ENCODE assay signal across 6 cellular contexts in genomic region chr18:26927822-26928221, GRCh38.
DNase-seq lines count a peak whose midpoint lies in the region; ATAC-seq and TF ChIP-seq lines count a peak whose summit lies in the region.
"Not testable (repeated sequence)": the region's sequence is repeated elsewhere in the genome, so short reads cannot be mapped to it uniquely, and the experiment has no call there.

No MANE protein-coding gene starts in this region.

- peak; percentile 17 for ATAC-seq in left lung

- peak; percentile 14 for DNase-seq in DMS153 treated with DMSO at 0.1 percent for 48 hours (lab: John Stamatoyannopoulos, UW; ENCODE audit: unreplicated experiment)
- peak; percentile 12 for DNase-seq in NCI-H510A treated with DMSO at 0.1 percent for 48 hours (lab: John Stamatoyannopoulos, UW)
- DNase-seq in endodermal cell = peak; percentile 65
- not testable (repeated sequence) for DNase-seq in left lung, nephron progenitor cell

- H3K27me3 Mint-ChIP-seq in endodermal cell (ENCODE audit: insufficient read depth) = not testable (repeated sequence)
- peaks cover 12% of the 10 kb centered on the region for H3K27me3 Mint-ChIP-seq in nephron progenitor cell (ENCODE audit: low read depth, poor library complexity)

- H3K4me1 Mint-ChIP-seq in endodermal cell (peaks cover 22% of the 10 kb centered on the region), nephron progenitor cell (peaks cover 16% of the 10 kb centered on the region)

- peaks cover 20% of the 10 kb centered on the region for H3K4me1 ChIP-seq in HUES48 (ENCODE audit: control insufficient read depth, insufficient read depth, low read length)
- not testable (repeated sequence) for H3K4me1 ChIP-seq in endodermal cell (ENCODE audit: control insufficient read depth, insufficient read depth, low read length); left lung

- H3K27me3 ChIP-seq in HUES48 (ENCODE audit: control insufficient read depth, insufficient read depth, low read length); endodermal cell (ENCODE audit: control insufficient read depth, insufficient read depth, low read length, poor library complexity, severe bottlenecking); left lung: not testable (repeated sequence)

- H3K27ac ChIP-seq in HUES48 (ENCODE audit: low read depth, low read length) = peak overlapping the region; percentile 27
- not testable (repeated sequence) for H3K27ac ChIP-seq in endodermal cell (ENCODE audit: low read depth, low read length)
- peak overlapping the region; percentile 43 to 53 for H3K27ac ChIP-seq in left lung

- intact Hi-C loops in left lung (cut with DNase I) = not testable (repeated sequence)

- not testable (repeated sequence) for H3K4me3 ChIP-seq in HUES48 (ENCODE audit: low read depth, low read length); endodermal cell (ENCODE audit: low read length); left lung

- TF ChIP-seq CTCF in endodermal cell (conservative IDR thresholded peaks at IDR 0.05); left lung (IDR thresholded peaks at IDR 0.05); nephron progenitor cell (IDR thresholded peaks at IDR 0.05): not testable (repeated sequence)

- not testable (repeated sequence) for H3K4me3 Mint-ChIP-seq in endodermal cell, nephron progenitor cell

- not testable (repeated sequence) for H3K9me3 Mint-ChIP-seq in endodermal cell, nephron progenitor cell

- H3K9me3 ChIP-seq in HUES48 (ENCODE audit: control insufficient read depth, insufficient read depth, low read length); endodermal cell (ENCODE audit: control insufficient read depth, low read length); left lung: not testable (repeated sequence)

- peaks cover 19% of the 10 kb centered on the region for H3K36me3 Mint-ChIP-seq in endodermal cell (ENCODE audit: low read depth)
- H3K36me3 Mint-ChIP-seq in nephron progenitor cell (ENCODE audit: low read depth) = not testable (repeated sequence)

- H3K9ac ChIP-seq in HUES48 (ENCODE audit: low read depth, low read length); endodermal cell (ENCODE audit: extremely low read depth, low read length, poor library complexity, severe bottlenecking): not testable (repeated sequence)

- WGBS in endodermal cell (ENCODE audit: insufficient coverage in 1 of 2, insufficient read length in 1 of 2), 2 experiments = 41 to 57% methylated on average over 1 to 8 of the region's 8 CpGs

- not testable (repeated sequence) for H3K36me3 ChIP-seq in HUES48 (ENCODE audit: control insufficient read depth, insufficient read depth, low read length); endodermal cell (ENCODE audit: control insufficient read depth, insufficient read depth, low read length); left lung

- H3K27ac Mint-ChIP-seq in endodermal cell = not testable (repeated sequence)
- H3K27ac Mint-ChIP-seq in nephron progenitor cell = peak overlapping the region; percentile 91
